11 cellular contexts compared by ENCODE assay signal in genomic region chr2:168210216-168210897, GRCh38. TPM values are rescaled to one million over a fixed set of nuclear protein-coding genes. Genes with fewer than 3 reads are reported as not detected.
DNase-seq lines count a peak whose midpoint lies in the region; ATAC-seq and TF ChIP-seq lines count a peak whose summit lies in the region.
"Had no signal": no experiment of that assay in that cellular context is flagged by ENCODE, and none has a peak within 500 bp of the region (broad histone marks: within the 10 kb centered on the region; RNA-seq: fewer than 3 reads in every experiment).

No MANE protein-coding gene starts in this region.

- H3K9me3 ChIP-seq in left ventricle myocardium inferior (replicated peaks), result no peaks in the 10 kb centered on the region
- H3K9me3 ChIP-seq in heart right ventricle, result no peaks in the 10 kb centered on the region
- no peaks in the 10 kb centered on the region for H3K9me3 ChIP-seq in upper lobe of right lung

- WGBS in heart right ventricle, 2 donors, result 87 to 88% methylated on average over 9 of the region's 9 CpGs

- DNase-seq in left ventricle myocardium inferior, result no peak
- DNase-seq in heart right ventricle, result no peak
- DNase-seq in fibroblast of villous mesenchyme (ENCODE audit: low read depth), result peak; percentile 49
- DNase-seq in upper lobe of right lung, result no peak
- DNase-seq in hippocampal formation (lab: John Stamatoyannopoulos, UW), result no peak
- no peak for DNase-seq in GDM1 (lab: John Stamatoyannopoulos, UW)
- DNase-seq: endodermal cell; stimulated activated naive CD8-positive, alpha-beta T cell treated with anti-CD3 and anti-CD28 coated beads, Interleukin-15, Interleukin-2, amounts not matched to agents 100 U/mL and 50 U/mL, for 24 hours had no signal

- ATAC-seq in heart right ventricle (no peak), upper lobe of right lung (no peak), HG02852 (IDR thresholded peaks at IDR 0.05; ENCODE audit: unreplicated experiment) (no peak)
- ATAC-seq: GM23338 had no signal

- no peak for TF ChIP-seq CTCF in left ventricle myocardium inferior (IDR thresholded peaks at IDR 0.05; ENCODE audit: borderline replicate concordance)
- no peak for TF ChIP-seq CTCF in heart right ventricle (IDR thresholded peaks at IDR 0.05)
- TF ChIP-seq CTCF in WI38 (IDR thresholded peaks at IDR 0.05; ENCODE audit: low read depth, low read length), result no peak
- no peak for TF ChIP-seq CTCF in fibroblast of villous mesenchyme (IDR thresholded peaks at IDR 0.05; ENCODE audit: insufficient read depth, low read depth, low read length)
- TF ChIP-seq CTCF in upper lobe of right lung (IDR thresholded peaks at IDR 0.05), result no peak

- H3K4me3 ChIP-seq in left ventricle myocardium inferior (peak overlapping the region; percentile 38), heart right ventricle (peak overlapping the region in 1 of 10 donors; percentile 44), WI38 (ENCODE audit: low read depth, low read length) (peak overlapping the region; percentile 42; the same call in 1 of the 2 replicates), fibroblast of villous mesenchyme (ENCODE audit: low read depth, low read length) (no peak overlapping the region), upper lobe of right lung (peak overlapping the region; percentile 33)
- H3K4me3 ChIP-seq: GM23338 had no signal

- no peaks in the 10 kb centered on the region for H3K27me3 ChIP-seq in left ventricle myocardium inferior (ENCODE audit: low read depth)
- H3K27me3 ChIP-seq in heart right ventricle, result no peaks in the 10 kb centered on the region
- no peaks in the 10 kb centered on the region for H3K27me3 ChIP-seq in upper lobe of right lung

- no peaks in the 10 kb centered on the region for H3K36me3 ChIP-seq in left ventricle myocardium inferior
- H3K36me3 ChIP-seq in heart right ventricle, result no peaks in the 10 kb centered on the region
- H3K36me3 ChIP-seq in upper lobe of right lung, result no peaks in the 10 kb centered on the region

- H3K4me1 ChIP-seq in left ventricle myocardium inferior, result peaks cover 30% of the 10 kb centered on the region
- peaks cover 0 to 44% (median 20%) of the 10 kb centered on the region in 9 donors for H3K4me1 ChIP-seq in heart right ventricle
- peaks cover 15% of the 10 kb centered on the region for H3K4me1 ChIP-seq in upper lobe of right lung

- intact Hi-C loops in left ventricle myocardium inferior (cut with micrococcal nuclease), result no loop called here
- intact Hi-C loops in heart right ventricle (cut with DNase I), result no loop called here
- intact Hi-C loops in upper lobe of right lung (cut with DNase I), result no loop called here

- H3K27ac ChIP-seq in left ventricle myocardium inferior (replicated peaks), result no peak overlapping the region
- peak overlapping the region in 1 of 10 donors; percentile 29 for H3K27ac ChIP-seq in heart right ventricle
- no peak overlapping the region for H3K27ac ChIP-seq in upper lobe of right lung

RNA-seq across cellular contexts. Expression of gene STK39, which starts 37.0 kb away (rescaled TPM):
- total RNA-seq in left ventricle myocardium inferior (23.2 TPM), heart right ventricle (10 to 100 TPM; 15.2 to 35.5 (median 19.3) TPM), fibroblast of villous mesenchyme (15.5 and 27.2 TPM in 2 replicates), upper lobe of right lung (13.2 TPM)
- 10 to 100 TPM; 19.1 to 27.7 TPM for polyA plus RNA-seq in heart right ventricle
